27 cellular contexts compared by ENCODE assay signal in the genomic region with DNA sequence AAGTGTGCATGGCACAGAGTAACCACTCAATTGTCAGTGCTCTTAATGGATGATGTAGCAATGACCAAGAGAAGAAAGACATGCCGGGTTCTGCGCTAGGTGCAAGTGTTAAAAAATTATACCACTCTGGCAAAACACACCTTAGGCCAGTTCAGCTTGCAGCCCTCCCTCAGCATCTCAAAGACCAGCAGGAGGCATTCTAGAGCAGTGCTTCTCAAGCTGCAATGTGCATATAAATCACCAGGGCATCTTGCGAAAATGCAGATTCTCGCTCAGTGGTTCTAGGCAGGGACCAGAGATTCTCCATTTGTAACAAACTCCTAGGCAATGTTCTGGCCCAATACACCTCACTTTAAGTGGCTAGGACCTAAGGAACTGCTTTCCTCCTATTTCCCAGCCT.
DNase-seq lines count a peak whose midpoint lies in the region; ATAC-seq, FAIRE-seq and TF ChIP-seq lines count a peak whose summit lies in the region.
"Had no signal": no experiment of that assay in that cellular context is flagged by ENCODE, and none has a peak within 500 bp of the region (broad histone marks: within the 10 kb centered on the region; RNA-seq: fewer than 3 reads in every experiment).

No MANE protein-coding gene starts in this region.

- in situ Hi-C loops in GM12878 (cut with MboI): no loop called here

- no peak for FAIRE-seq in GM12878 (lab: Jason Lieb, UNC)
- FAIRE-seq: astrocyte, endothelial cell of umbilical vein, K562 had no signal

- DNase-seq in DMS 273 (lab: John Stamatoyannopoulos, UW; ENCODE audit: unreplicated experiment): peak; percentile 3
- DNase-seq in DMS 273 treated with DMSO at 0.1 percent for 48 hours (lab: John Stamatoyannopoulos, UW): no peak
- peak; percentile 15 for DNase-seq in NAMALWA (ENCODE audit: low spot score)
- no peak for DNase-seq in GM12878 (ENCODE audit: low read depth, low spot score)
- no peak for DNase-seq in neural crest cell (ENCODE audit: low read depth, low spot score)
- DNase-seq in NCI-H2171 (lab: John Stamatoyannopoulos, UW): no peak
- DNase-seq in foreskin melanocyte: no peak
- no peak for DNase-seq in MG63
- DNase-seq: 8988T; activated CD8-positive, alpha-beta T cell treated with anti-CD3 and anti-CD28 coated beads, Interleukin-2, amount 10 ng/mL, durations not matched to agents 7 days and 5 days; activated effector memory CD4-positive, alpha-beta T cell treated with anti-CD3 and anti-CD28 coated beads, Interleukin-2, amount 50 U/mL, for 16 hours; activated naive CD8-positive, alpha-beta T cell treated with anti-CD3 and anti-CD28 coated beads, Interleukin-2, amount 10 ng/mL, durations not matched to agents 7 days and 5 days; activated T-cell treated with anti-CD3 and anti-CD28 coated beads for 4 hours; caudate nucleus; CD8-positive, alpha-beta memory T cell; immature natural killer cell; naive B cell; NCI-H1694; SHP77; SW 1271; upper lobe of right lung had no signal

- SMC1A ChIA-PET in GM12878 (lab: Charles Lee; ENCODE audit: uncharacterized antibody, unreplicated experiment): interaction anchor here (0.8 to 1.2 kb wide), 3 partner anchors 23 to 308 kb away, joined by 3 to 4 read pairs (median 3); no protein-coding TSS in a partner anchor

- no peak overlapping the region for H3K4me3 Mint-ChIP-seq in neural crest cell
- H3K4me3 Mint-ChIP-seq: activated CD8-positive, alpha-beta T cell treated with anti-CD3 and anti-CD28 coated beads, Interleukin-2, amount 10 ng/mL, durations not matched to agents 7 days and 5 days; activated naive CD8-positive, alpha-beta T cell treated with anti-CD3 and anti-CD28 coated beads, Interleukin-2, amount 10 ng/mL, durations not matched to agents 7 days and 5 days; CD8-positive, alpha-beta memory T cell; immature natural killer cell; naive B cell had no signal

- TF ChIP-seq RAD21 in GM12878 (IDR thresholded peaks at IDR 0.05; ENCODE audit: insufficient read depth, low read depth, low read length): 0 out of 2 replicates have a peak, but pooled peaks have one; percentile 33

- no peak overlapping the region for H3K4me2 ChIP-seq in GM12878 (ENCODE audit: control insufficient read depth, insufficient read depth)
- H3K4me2 ChIP-seq: smooth muscle cell had no signal

- no peaks in the 10 kb centered on the region for H3K79me2 ChIP-seq in GM12878 (ENCODE audit: control insufficient read depth, insufficient read depth, low read length)

- no peak overlapping the region for H3K9ac ChIP-seq in GM12878 (ENCODE audit: control insufficient read depth, insufficient read depth, low read length)

- no peak overlapping the region for H3K4me3 ChIP-seq in GM12878
- no peak overlapping the region for H3K4me3 ChIP-seq in MG63
- H3K4me3 ChIP-seq: K562, smooth muscle cell, upper lobe of right lung had no signal

- H3K36me3 ChIP-seq in GM12878 (ENCODE audit: control insufficient read depth in 2 of 2, insufficient read depth in 2 of 2, low read length in 1 of 2) (no peaks in the 10 kb centered on the region), MG63 (no peaks in the 10 kb centered on the region)
- H3K36me3 ChIP-seq: upper lobe of right lung had no signal

- no peak for ATAC-seq in GM12878
- ATAC-seq: activated CD4-positive, CD25-positive, alpha-beta regulatory T cell treated with anti-CD3 and anti-CD28 coated beads, Interleukin-2, amount 50 U/mL, for 24 hours; activated CD8-positive, alpha-beta T cell treated with anti-CD3 and anti-CD28 coated beads, Interleukin-2, amount 10 ng/mL, durations not matched to agents 7 days and 5 days; K562; left lobe of liver; upper lobe of right lung had no signal

- POLR2A ChIA-PET in GM12878 (lab: Charles Lee): no interaction called here

- RAD21 ChIA-PET in GM12878 (lab: Charles Lee; ENCODE audit: unreplicated experiment): no interaction called here

- H3K9me3 Mint-ChIP-seq in neural crest cell: peaks cover 16% of the 10 kb centered on the region
- H3K9me3 Mint-ChIP-seq: activated naive CD8-positive, alpha-beta T cell treated with anti-CD3 and anti-CD28 coated beads, Interleukin-2, amount 10 ng/mL, durations not matched to agents 7 days and 5 days had no signal

- TF ChIP-seq CTCF in GM12878 (IDR thresholded peaks at IDR 0.05 in 2 of 3, conservative IDR thresholded peaks at IDR 0.05 in 1 of 3; ENCODE audit: control insufficient read depth in 2 of 3, extremely low read depth in 1 of 3, insufficient read depth in 1 of 3, low read depth in 3 of 3, low read length in 3 of 3): 0 out of 6 replicates have a peak, but pooled peaks of 1 of the 3 experiments have one; percentile 6
- TF ChIP-seq CTCF in neural crest cell (conservative IDR thresholded peaks at IDR 0.05): peak; percentile 27

- peaks cover 2% of the 10 kb centered on the region for H3K36me3 Mint-ChIP-seq in neural crest cell (ENCODE audit: low read depth)
- H3K36me3 Mint-ChIP-seq: activated naive CD8-positive, alpha-beta T cell treated with anti-CD3 and anti-CD28 coated beads, Interleukin-2, amount 10 ng/mL, durations not matched to agents 7 days and 5 days; CD8-positive, alpha-beta memory T cell; naive B cell had no signal

- no peaks in the 10 kb centered on the region for H3K27me3 Mint-ChIP-seq in neural crest cell (ENCODE audit: low read depth)
- H3K27me3 Mint-ChIP-seq: activated naive CD8-positive, alpha-beta T cell treated with anti-CD3 and anti-CD28 coated beads, Interleukin-2, amount 10 ng/mL, durations not matched to agents 7 days and 5 days; CD8-positive, alpha-beta memory T cell; naive B cell had no signal

- H3K9me3 ChIP-seq in GM12878 (replicated peaks; ENCODE audit: control insufficient read depth, insufficient read depth, low read length) (no peaks in the 10 kb centered on the region), MG63 (no peaks in the 10 kb centered on the region)
- H3K9me3 ChIP-seq: upper lobe of right lung had no signal

- intact Hi-C loops in GM12878 (cut with micrococcal nuclease; ENCODE audit: unreplicated experiment): loop anchor here (5.0 kb wide), 1 partner anchor 308 kb away; no protein-coding TSS in a partner anchor

- no TSS peak for BruUV-seq in GM12878 (replicated peaks; lab: Mats Ljungman, UMichigan)

- no peaks in the 10 kb centered on the region for H4K20me1 ChIP-seq in GM12878 (ENCODE audit: control insufficient read depth, insufficient read depth)

- no peak overlapping the region for H3K27ac ChIP-seq in GM12878 (ENCODE audit: control insufficient read depth, insufficient read depth)
- H3K27ac ChIP-seq: upper lobe of right lung had no signal

- H3K4me1 Mint-ChIP-seq in neural crest cell: peaks cover 21% of the 10 kb centered on the region
- H3K4me1 Mint-ChIP-seq: activated naive CD8-positive, alpha-beta T cell treated with anti-CD3 and anti-CD28 coated beads, Interleukin-2, amount 10 ng/mL, durations not matched to agents 7 days and 5 days; CD8-positive, alpha-beta memory T cell; immature natural killer cell; naive B cell had no signal

- CTCF ChIA-PET in GM12878 (lab: Yijun Ruan, JAX): interaction anchor here (2.2 kb wide), 1 partner anchor 304 kb away, joined by 5 read pairs; no protein-coding TSS in a partner anchor

- no peak for TF ChIP-seq POLR2A in GM12878 (IDR thresholded peaks at IDR 0.05; ENCODE audit: low read depth, low read length)

- no peak overlapping the region for H2AFZ ChIP-seq in GM12878 (ENCODE audit: control insufficient read depth, low read depth, low read length)

- H3K4me1 ChIP-seq in GM12878 (ENCODE audit: control insufficient read depth, insufficient read depth, low read length): no peaks in the 10 kb centered on the region
- H3K4me1 ChIP-seq: upper lobe of right lung had no signal

- 74% methylated on average over 4 of the region's 4 CpGs for WGBS in GM12878 (ENCODE audit: insufficient coverage, insufficient replicate concordance, low lambda C conversion rate, missing lambda C conversion rate)

- H3K27ac Mint-ChIP-seq in neural crest cell (ENCODE audit: unreplicated experiment): no peak overlapping the region
- H3K27ac Mint-ChIP-seq: activated CD8-positive, alpha-beta T cell treated with anti-CD3 and anti-CD28 coated beads, Interleukin-2, amount 10 ng/mL, durations not matched to agents 7 days and 5 days; activated naive CD8-positive, alpha-beta T cell treated with anti-CD3 and anti-CD28 coated beads, Interleukin-2, amount 10 ng/mL, durations not matched to agents 7 days and 5 days; CD8-positive, alpha-beta memory T cell; immature natural killer cell had no signal

- H3K27me3 ChIP-seq in GM12878 (replicated peaks in 1 of 2; ENCODE audit: control insufficient read depth in 2 of 2, insufficient read depth in 2 of 2, low read length in 1 of 2) (no peaks in the 10 kb centered on the region), MG63 (no peaks in the 10 kb centered on the region)
- H3K27me3 ChIP-seq: upper lobe of right lung had no signal

- TF ChIP-seq EP300 in GM12878 (IDR thresholded peaks at IDR 0.05; ENCODE audit: borderline replicate concordance in 1 of 2, control insufficient read depth in 1 of 2, low read depth in 2 of 2, low read length in 2 of 2): no peak

TF ChIP-seq in GM12878, 131 proteins besides CTCF, POLR2A, EP300 and RAD21:
- TF ChIP-seq ASH2L (IDR thresholded peaks at IDR 0.05; ENCODE audit: borderline replicate concordance, low read depth) (no peak), SMC3 (IDR thresholded peaks at IDR 0.05; ENCODE audit: borderline replicate concordance, low read length) (0 out of 2 replicates have a peak, but pooled peaks have one; percentile 16)

Comparison
In these comparisons a context has a peak if more than half of its experiments do, and no peak if none do; other contexts are left out.
1. DNase-seq: peak in DMS 273 (single experiment) and NAMALWA (single experiment); none in DMS 273 treated with DMSO at 0.1 percent for 48 hours (single experiment), GM12878 (single experiment), neural crest cell (single experiment), NCI-H2171 (single experiment), foreskin melanocyte (single experiment) and MG63 (single experiment).